ENCODE assay signal across 10 cellular contexts in genomic region chr3:190044142-190044541, GRCh38.
DNase-seq lines count a peak whose midpoint lies in the region; ATAC-seq and TF ChIP-seq lines count a peak whose summit lies in the region.
"Had no signal": no experiment of that assay in that cellular context is flagged by ENCODE, and none has a peak within 500 bp of the region (broad histone marks: within the 10 kb centered on the region; RNA-seq: fewer than 3 reads in every experiment).

No MANE protein-coding gene starts in this region.

- H3K36me3 ChIP-seq in SK-N-MC (ENCODE audit: insufficient read depth, low read length) (no peaks in the 10 kb centered on the region), skeletal muscle satellite cell (ENCODE audit: insufficient read depth, low read length) (no peaks in the 10 kb centered on the region)

- no peak overlapping the region for H3K4me3 Mint-ChIP-seq in glutamatergic neuron (ENCODE audit: unreplicated experiment)

- H3K4me1 Mint-ChIP-seq in glutamatergic neuron (ENCODE audit: low read depth, unreplicated experiment): peaks cover 26% of the 10 kb centered on the region

- H3K4me2 ChIP-seq in skeletal muscle satellite cell (ENCODE audit: low read length): peak overlapping the region; percentile 22

- peak overlapping the region; percentile 14; the same call in 1 of the 2 replicates for H3K4me3 ChIP-seq in SK-N-MC
- no peak overlapping the region for H3K4me3 ChIP-seq in skeletal muscle satellite cell (ENCODE audit: low read length)

- no peaks in the 10 kb centered on the region for H3K9me3 ChIP-seq in SK-N-MC (ENCODE audit: low read depth, low read length)
- no peaks in the 10 kb centered on the region for H3K9me3 ChIP-seq in skeletal muscle satellite cell (replicated peaks; ENCODE audit: low read length)

- H3K36me3 Mint-ChIP-seq in glutamatergic neuron (ENCODE audit: unreplicated experiment): no peaks in the 10 kb centered on the region

- DNase-seq in SK-N-MC (ENCODE audit: low read depth, low spot score) (no peak), glutamatergic neuron (no peak), superior temporal gyrus (ENCODE audit: extremely low spot score) (no peak), NCI-H1417 (lab: John Stamatoyannopoulos, UW) (no peak)
- DNase-seq: activated CD8-positive, alpha-beta memory T cell treated with anti-CD3 and anti-CD28 coated beads, Interleukin-2, amount 50 U/mL, for 48 hours; midbrain; right cardiac atrium had no signal

- ATAC-seq in GM18868 (IDR thresholded peaks at IDR 0.05; ENCODE audit: unreplicated experiment) (peak; percentile 62), HG03565 (IDR thresholded peaks at IDR 0.05; ENCODE audit: unreplicated experiment) (no peak)
- ATAC-seq: right cardiac atrium had no signal

- no peak for TF ChIP-seq CTCF in glutamatergic neuron (IDR thresholded peaks at IDR 0.05; ENCODE audit: partially characterized antibody, unreplicated experiment)

- peaks cover 22% of the 10 kb centered on the region for H3K4me1 ChIP-seq in skeletal muscle satellite cell (ENCODE audit: control insufficient read depth, insufficient read depth, low read length)

- no peaks in the 10 kb centered on the region for H3K27me3 ChIP-seq in skeletal muscle satellite cell (ENCODE audit: control insufficient read depth, insufficient read depth, low read length)

- H3K9ac ChIP-seq in SK-N-MC (ENCODE audit: insufficient read length): no peak overlapping the region
- H3K9ac ChIP-seq in skeletal muscle satellite cell (ENCODE audit: low read depth, low read length): no peak overlapping the region

- peak overlapping the region; percentile 77 for H3K27ac ChIP-seq in SK-N-MC

- peak overlapping the region; percentile 54 for H3K27ac Mint-ChIP-seq in glutamatergic neuron (ENCODE audit: unreplicated experiment)

- H3K9me3 Mint-ChIP-seq in glutamatergic neuron (ENCODE audit: unreplicated experiment): no peaks in the 10 kb centered on the region

- H3K27me3 Mint-ChIP-seq in glutamatergic neuron (ENCODE audit: unreplicated experiment): peaks cover 2% of the 10 kb centered on the region
